8 cellular contexts compared by ENCODE assay signal in the genomic region with DNA sequence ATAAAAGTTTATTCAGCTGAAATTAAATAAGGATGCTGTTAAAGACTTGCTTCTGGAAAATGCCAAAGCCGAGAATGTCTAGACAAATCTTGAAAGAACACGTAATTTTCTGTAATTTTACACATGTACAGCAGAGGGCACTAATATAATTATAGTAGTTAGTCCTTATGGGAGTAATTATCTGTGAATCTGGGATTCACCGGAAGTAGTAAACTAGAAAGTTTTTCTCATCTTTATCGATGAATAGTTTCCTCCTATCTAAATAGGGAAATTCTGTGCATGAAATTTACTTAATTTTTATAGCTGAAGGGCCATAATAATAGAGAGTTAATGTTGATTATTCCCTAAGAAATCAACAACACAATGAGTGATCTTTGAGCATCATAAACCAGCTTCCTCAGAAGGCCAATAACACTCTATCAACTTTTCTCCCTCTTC. TPM values are rescaled to one million over a fixed set of nuclear protein-coding genes. Genes with fewer than 3 reads are reported as not detected.
DNase-seq lines count a peak whose midpoint lies in the region; ATAC-seq and TF ChIP-seq lines count a peak whose summit lies in the region.

No MANE protein-coding gene starts in this region.

- TF ChIP-seq CTCF in breast epithelium (IDR thresholded peaks at IDR 0.05), result peak in 2 of 3 donors; percentile 44 to 45
- peak; percentile 49 for TF ChIP-seq CTCF in lower lobe of right lung (IDR thresholded peaks at IDR 0.05)

- H3K36me3 ChIP-seq in breast epithelium (no peaks in the 10 kb centered on the region), lower lobe of right lung (no peaks in the 10 kb centered on the region)

- no peaks in the 10 kb centered on the region for H3K9me3 ChIP-seq in breast epithelium
- no peaks in the 10 kb centered on the region for H3K9me3 ChIP-seq in lower lobe of right lung

- H3K27me3 ChIP-seq in breast epithelium, result no peaks in the 10 kb centered on the region
- H3K27me3 ChIP-seq in lower lobe of right lung (ENCODE audit: low read depth), result no peaks in the 10 kb centered on the region

- H3K27ac ChIP-seq in breast epithelium (no peak overlapping the region), lower lobe of right lung (no peak overlapping the region)

- DNase-seq in Right ventricle myocardium superior, result no peak
- DNase-seq in cardiac septum (ENCODE audit: low spot score), result no peak
- peak; percentile 58 for DNase-seq in NCI-H345 (lab: John Stamatoyannopoulos, UW)
- DNase-seq in breast epithelium (ENCODE audit: low spot score in 2 of 2), result no peak
- DNase-seq in lower lobe of right lung, result no peak
- no peak for DNase-seq in activated CD4-positive, alpha-beta T cell treated with anti-CD3 and anti-CD28 coated beads, Interleukin-2, amount 50 U/mL, for 4 hours
- no peak for DNase-seq in NCI-H226
- DNase-seq in occipital lobe (lab: John Stamatoyannopoulos, UW), result no peak

- peak; percentile 70 for ATAC-seq in Right ventricle myocardium superior (ENCODE audit: poor library complexity)
- peak in 1 of 2 donors; percentile 61 for ATAC-seq in lower lobe of right lung

- no peak for TF ChIP-seq POLR2A in breast epithelium (IDR thresholded peaks at IDR 0.05)

- intact Hi-C loops in Right ventricle myocardium superior (cut with DNase I) (loop anchor here (5.0 kb wide), 1 partner anchor 346 kb away; no protein-coding TSS in a partner anchor), cardiac septum (cut with DNase I) (loop anchor here (10.0 kb wide), 1 partner anchor 348 kb away; no protein-coding TSS in a partner anchor), breast epithelium (cut with DNase I; ENCODE audit: low total_unique reads) (no loop called here), lower lobe of right lung (cut with DNase I) (loop anchor here (5.0 kb wide), 1 partner anchor 346 kb away; no protein-coding TSS in a partner anchor)

- H3K4me3 ChIP-seq in breast epithelium (no peak overlapping the region), lower lobe of right lung (no peak overlapping the region)

- no peaks in the 10 kb centered on the region for H3K4me1 ChIP-seq in breast epithelium
- H3K4me1 ChIP-seq in lower lobe of right lung, result no peaks in the 10 kb centered on the region

RNA-seq across cellular contexts. Expression of a gene that starts 18.4 kb away (rescaled TPM):
- total RNA-seq in Right ventricle myocardium superior (3.1 TPM), cardiac septum (3.1 TPM), breast epithelium (10 to 100 TPM; 13.6 to 19.7 (median 14.6) TPM), lower lobe of right lung (9.2 TPM), occipital lobe (16.5 TPM)
